Comparison of ENCODE assay signal across 1 cellular context in genomic region chr3:12879191-12879815, GRCh38.
TF ChIP-seq lines count a peak whose summit lies in the region.

No MANE protein-coding gene starts in this region.

TF ChIP-seq in K562, 482 proteins besides CTCF, POLR2A, EP300 and RAD21 (continued from another document and continues in another):
- no peak for TF ChIP-seq ZNF318 (IDR thresholded peaks at IDR 0.05; ENCODE audit: borderline replicate concordance in 1 of 2, low read depth in 1 of 2)
- TF ChIP-seq ELF4 (CRISPR knock-in tag; IDR thresholded peaks at IDR 0.05): no peak
- TF ChIP-seq RCOR1 (IDR thresholded peaks at IDR 0.05; ENCODE audit: borderline replicate concordance in 1 of 2, low read depth in 2 of 2, low read length in 2 of 2): peak in 1 of 2 experiments; percentile 59; a peak in 1 of 4 replicates
- no peak for TF ChIP-seq KHSRP (IDR thresholded peaks at IDR 0.05)
- no peak for TF ChIP-seq ESRRB (CRISPR knock-in tag; IDR thresholded peaks at IDR 0.05; ENCODE audit: borderline replicate concordance)
- TF ChIP-seq GABPA (tag; conservative IDR thresholded peaks at IDR 0.05; ENCODE audit: low read depth): no peak
- peak; percentile 70; the same call in 1 of the 2 replicates for TF ChIP-seq ZBTB17 (CRISPR knock-in tag; IDR thresholded peaks at IDR 0.05)
- peak; percentile 72; the same call in 1 of the 2 replicates for TF ChIP-seq ZNF584 (CRISPR knock-in tag; IDR thresholded peaks at IDR 0.05; ENCODE audit: low read depth)
- TF ChIP-seq CREM (IDR thresholded peaks at IDR 0.05; ENCODE audit: low read depth): peak; percentile 5; the same call in 1 of the 2 replicates
- no peak for TF ChIP-seq POU5F1 (IDR thresholded peaks at IDR 0.05; ENCODE audit: borderline replicate concordance, low read depth, low read length, partially characterized antibody)
- no peak for TF ChIP-seq BRF1 (IDR thresholded peaks at IDR 0.05; ENCODE audit: borderline replicate concordance, extremely low read depth, insufficient read length)
- 0 out of 2 replicates have a peak, but pooled peaks have one; percentile 46 for TF ChIP-seq HINFP (tag; conservative IDR thresholded peaks at IDR 0.05; ENCODE audit: low read depth)
- no peak for TF ChIP-seq NFRKB (IDR thresholded peaks at IDR 0.05; ENCODE audit: low read depth)
- peak in 1 of 2 experiments; percentile 80; a peak in 2 of 4 replicates for TF ChIP-seq ZNF639 (CRISPR knock-in tag; conservative IDR thresholded peaks at IDR 0.05 in 1 of 2, IDR thresholded peaks at IDR 0.05 in 1 of 2)
- no peak for TF ChIP-seq ZBTB40 (IDR thresholded peaks at IDR 0.05)
- no peak for TF ChIP-seq ZBTB40 (CRISPR knock-in tag; IDR thresholded peaks at IDR 0.05)
- TF ChIP-seq ZNF232 (CRISPR knock-in tag; IDR thresholded peaks at IDR 0.05): no peak
- no peak for TF ChIP-seq PHF8 (IDR thresholded peaks at IDR 0.05; ENCODE audit: borderline replicate concordance, low read length)
- no peak for TF ChIP-seq BMI1 (IDR thresholded peaks at IDR 0.05; ENCODE audit: low read length)
- no peak for TF ChIP-seq FOXJ3 (CRISPR knock-in tag; IDR thresholded peaks at IDR 0.05)
- no peak for TF ChIP-seq THRAP3 (IDR thresholded peaks at IDR 0.05; ENCODE audit: borderline replicate concordance)
- 0 out of 2 replicates have a peak, but pooled peaks have one; percentile 19 for TF ChIP-seq AFF4 (CRISPR knock-in tag; IDR thresholded peaks at IDR 0.05)
- TF ChIP-seq ARNT (IDR thresholded peaks at IDR 0.05): no peak
- TF ChIP-seq ELF1 (tag; IDR thresholded peaks at IDR 0.05): no peak
- TF ChIP-seq ZNF175 (CRISPR knock-in tag; IDR thresholded peaks at IDR 0.05; ENCODE audit: low read depth): peak; percentile 55; the same call in 1 of the 2 replicates
- no peak for TF ChIP-seq ZNF778 (CRISPR knock-in tag; IDR thresholded peaks at IDR 0.05)
- no peak for TF ChIP-seq ATF3 (IDR thresholded peaks at IDR 0.05)
- TF ChIP-seq ATF3 (CRISPR knock-in tag; conservative IDR thresholded peaks at IDR 0.05): no peak
- TF ChIP-seq EHMT2 (IDR thresholded peaks at IDR 0.05): peak; percentile 100
- peak; percentile 60; the same call in 1 of the 2 replicates for TF ChIP-seq CXXC5 (CRISPR knock-in tag; IDR thresholded peaks at IDR 0.05)
- TF ChIP-seq SP2 (IDR thresholded peaks at IDR 0.05; ENCODE audit: extremely low read depth, low read depth, low read length, poor library complexity, severe bottlenecking): no peak
- TF ChIP-seq RBFOX2 (IDR thresholded peaks at IDR 0.05; ENCODE audit: low read depth, low read length): no peak
- peak; percentile 58; the same call in 1 of the 2 replicates for TF ChIP-seq CTBP1 (IDR thresholded peaks at IDR 0.05; ENCODE audit: borderline replicate concordance)
